In genomic region chr13:42991892-42992584, GRCh38 we compare ENCODE assay signal across 8 cellular contexts. TPM values are rescaled to one million over a fixed set of nuclear protein-coding genes. Genes with fewer than 3 reads are reported as not detected.
DNase-seq lines count a peak whose midpoint lies in the region; ATAC-seq and TF ChIP-seq lines count a peak whose summit lies in the region.

EPSTI1 (minus strand) TSS chr13:42992241; CDS start chr13:42992165, 76 bp downstream.

- peak within 1 kb of the TSS; percentile 98 for H2AFZ ChIP-seq in GM23338

- H3K4me2 ChIP-seq in GM23338 = peak within 1 kb of the TSS; percentile 82

- TF ChIP-seq CTCF in GM23338 (conservative IDR thresholded peaks at IDR 0.05; ENCODE audit: low read depth in 2 of 2) (no peak), endothelial cell (IDR thresholded peaks at IDR 0.05; ENCODE audit: unreplicated experiment) (no peak)

- peaks cover 21% of the 10 kb centered on the region for H3K27me3 Mint-ChIP-seq in GM23338 (ENCODE audit: insufficient read depth, low read depth, poor library complexity)
- H3K27me3 Mint-ChIP-seq in activated CD8-positive, alpha-beta memory T cell treated with anti-CD3 and anti-CD28 coated beads, Interleukin-2, amount 10 ng/mL, durations not matched to agents 7 days and 5 days = no peaks in the 10 kb centered on the region
- H3K27me3 Mint-ChIP-seq in endothelial cell (ENCODE audit: unreplicated experiment) = peaks cover 2% of the 10 kb centered on the region

- H3K4me3 Mint-ChIP-seq in GM23338 (peak within 1 kb of the TSS; percentile 78), endothelial cell (ENCODE audit: unreplicated experiment) (peak within 1 kb of the TSS; percentile 84)
- H3K4me3 Mint-ChIP-seq in activated CD8-positive, alpha-beta memory T cell treated with anti-CD3 and anti-CD28 coated beads, Interleukin-2, amount 10 ng/mL, durations not matched to agents 7 days and 5 days = peak within 1 kb of the TSS; percentile 97

- H3F3A ChIP-seq in GM23338 (replicated peaks; ENCODE audit: low read depth) = no peaks in the 10 kb centered on the region

- DNase-seq in GM03348 (ENCODE audit: low spot score) (peak; percentile 78), GM23338 (ENCODE audit: low spot score) (peak; percentile 73), M059J (ENCODE audit: low read depth) (peak; percentile 84), endothelial cell (ENCODE audit: low spot score) (peak; percentile 44), DMS153 treated with DMSO at 0.1 percent for 48 hours (lab: John Stamatoyannopoulos, UW; ENCODE audit: unreplicated experiment) (no peak)
- DNase-seq in activated CD8-positive, alpha-beta memory T cell treated with anti-CD3 and anti-CD28 coated beads, Interleukin-2, amount 10 ng/mL, durations not matched to agents 7 days and 5 days = peak; percentile 92
- DNase-seq in stimulated activated CD8-positive, alpha-beta memory T cell treated with anti-CD3 and anti-CD28 coated beads, Interleukin-4, amount 100 ng/mL, for 24 hours (ENCODE audit: low read depth) = peak; percentile 55

- ATAC-seq in GM23338 = peak; percentile 87
- peak; percentile 87 for ATAC-seq in activated CD8-positive, alpha-beta memory T cell treated with anti-CD3 and anti-CD28 coated beads, Interleukin-2, amount 10 ng/mL, durations not matched to agents 7 days and 5 days

- H3K9me3 Mint-ChIP-seq in GM23338 (no peaks in the 10 kb centered on the region), endothelial cell (ENCODE audit: unreplicated experiment) (no peaks in the 10 kb centered on the region)
- H3K9me3 Mint-ChIP-seq in activated CD8-positive, alpha-beta memory T cell treated with anti-CD3 and anti-CD28 coated beads, Interleukin-2, amount 10 ng/mL, durations not matched to agents 7 days and 5 days (ENCODE audit: low read depth) = no peaks in the 10 kb centered on the region

- H3K79me2 ChIP-seq in GM23338 (replicated peaks; ENCODE audit: insufficient read depth) = no peaks in the 10 kb centered on the region

- H3K27ac ChIP-seq in GM23338 (ENCODE audit: low read depth) = no peak within 1 kb of the TSS

- H3K4me1 ChIP-seq in GM23338 (ENCODE audit: insufficient read depth) = 0 out of 2 replicates have a peak, but pooled peaks cover 8% of the 10 kb centered on the region
- H3K4me1 ChIP-seq in mononuclear cell (ENCODE audit: insufficient read depth, low read length) = peaks cover 45% of the 10 kb centered on the region

- 0 out of 2 replicates have a peak, but pooled peaks cover under 1% of the 10 kb centered on the region for H3K9me2 ChIP-seq in GM23338 (ENCODE audit: insufficient read depth)

- H3K27ac Mint-ChIP-seq in GM23338 (no peak within 1 kb of the TSS), endothelial cell (ENCODE audit: unreplicated experiment) (no peak within 1 kb of the TSS)
- H3K27ac Mint-ChIP-seq in activated CD8-positive, alpha-beta memory T cell treated with anti-CD3 and anti-CD28 coated beads, Interleukin-2, amount 10 ng/mL, durations not matched to agents 7 days and 5 days = peak within 1 kb of the TSS; percentile 99

- no peaks in the 10 kb centered on the region for H3K36me3 Mint-ChIP-seq in GM23338 (ENCODE audit: low read depth)
- peaks cover 32% of the 10 kb centered on the region for H3K36me3 Mint-ChIP-seq in activated CD8-positive, alpha-beta memory T cell treated with anti-CD3 and anti-CD28 coated beads, Interleukin-2, amount 10 ng/mL, durations not matched to agents 7 days and 5 days
- H3K36me3 Mint-ChIP-seq in endothelial cell (ENCODE audit: low read depth, unreplicated experiment) = no peaks in the 10 kb centered on the region

- CTCF ChIA-PET in activated CD8-positive, alpha-beta memory T cell treated with anti-CD3 and anti-CD28 coated beads, Interleukin-2, amount 10 ng/mL, durations not matched to agents 7 days and 5 days (lab: Charles Lee) = interaction anchor here (0.9 to 3.2 kb wide), 8 partner anchors 20 to 95 kb away, joined by 3 to 15 read pairs (median 6); partner anchors contain the start of gene DNAJC15

- H3K27me3 ChIP-seq in GM23338 (ENCODE audit: insufficient read depth) = peaks cover 36% of the 10 kb centered on the region
- no peaks in the 10 kb centered on the region for H3K27me3 ChIP-seq in mononuclear cell (ENCODE audit: insufficient read depth, low read length)

- H3K4me1 Mint-ChIP-seq in GM23338 (peaks cover 6% of the 10 kb centered on the region; the same call in 2 of the 3 replicates), endothelial cell (ENCODE audit: unreplicated experiment) (no peaks in the 10 kb centered on the region)
- H3K4me1 Mint-ChIP-seq in activated CD8-positive, alpha-beta memory T cell treated with anti-CD3 and anti-CD28 coated beads, Interleukin-2, amount 10 ng/mL, durations not matched to agents 7 days and 5 days = peaks cover 56% of the 10 kb centered on the region

- no peaks in the 10 kb centered on the region for H3K9me3 ChIP-seq in mononuclear cell (ENCODE audit: low read depth, low read length)

- no peaks in the 10 kb centered on the region for H4K20me1 ChIP-seq in GM23338 (replicated peaks; ENCODE audit: insufficient read depth)

- H3K4me3 ChIP-seq in GM23338 (peak within 1 kb of the TSS; percentile 56), mononuclear cell (ENCODE audit: low read length) (peak within 1 kb of the TSS; percentile 87)

- no peaks in the 10 kb centered on the region for H3K36me3 ChIP-seq in GM23338 (ENCODE audit: insufficient read depth)

TF ChIP-seq in GM23338, 12 proteins besides CTCF, POLR2A, EP300 and RAD21 (continues in another document):
- TF ChIP-seq NANOG (IDR thresholded peaks at IDR 0.05; ENCODE audit: borderline replicate concordance) (no peak), ZNF331 (CRISPR knock-in tag; IDR thresholded peaks at IDR 0.05; ENCODE audit: low read depth) (no peak), ZNF114 (CRISPR knock-in tag; IDR thresholded peaks at IDR 0.05) (no peak), POLR2AphosphoS5 (IDR thresholded peaks at IDR 0.05; ENCODE audit: low read depth) (no peak), REST (IDR thresholded peaks at IDR 0.05; ENCODE audit: unreplicated experiment) (no peak)
- TF ChIP-seq, protein P1, sequence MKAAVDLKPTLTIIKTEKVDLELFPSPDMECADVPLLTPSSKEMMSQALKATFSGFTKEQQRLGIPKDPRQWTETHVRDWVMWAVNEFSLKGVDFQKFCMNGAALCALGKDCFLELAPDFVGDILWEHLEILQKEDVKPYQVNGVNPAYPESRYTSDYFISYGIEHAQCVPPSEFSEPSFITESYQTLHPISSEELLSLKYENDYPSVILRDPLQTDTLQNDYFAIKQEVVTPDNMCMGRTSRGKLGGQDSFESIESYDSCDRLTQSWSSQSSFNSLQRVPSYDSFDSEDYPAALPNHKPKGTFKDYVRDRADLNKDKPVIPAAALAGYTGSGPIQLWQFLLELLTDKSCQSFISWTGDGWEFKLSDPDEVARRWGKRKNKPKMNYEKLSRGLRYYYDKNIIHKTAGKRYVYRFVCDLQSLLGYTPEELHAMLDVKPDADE (IDR thresholded peaks at IDR 0.05) = no peak

RNA-seq across cellular contexts. Expression of gene EPSTI1, which starts in this region (rescaled TPM):
- 0.10 and 0.16 TPM in 2 replicates for total RNA-seq in GM23338 (2014; rRNA removed; shearing (Covaris generic))
- polyA plus RNA-seq in GM23338 (2016; fragmentation: Nextera tagmentation; extraction: Ambion mirVana) = 0.68 and 0.89 TPM in 2 replicates
- 45.6 and 73.9 TPM in 2 replicates for total RNA-seq in M059J (2014; rRNA removed; shearing (Covaris generic))
- total RNA-seq in activated CD8-positive, alpha-beta memory T cell treated with anti-CD3 and anti-CD28 coated beads, Interleukin-2, amount 10 ng/mL, durations not matched to agents 7 days and 5 days = 100 to 1,000 TPM in 1 of 2 experiments, 10 to 100 TPM in 1; 71.3 to 150 TPM
- total RNA-seq in endothelial cell (ENCODE audit: unreplicated experiment) (0.77 TPM), mononuclear cell (14.9 TPM)

Comparison
In these comparisons a context has a peak if more than half of its experiments do, and no peak if none do; other contexts are left out.
1. Peak in DNase-seq, ATAC-seq, H3K4me3 ChIP-seq and H3K4me2 ChIP-seq in GM23338; RNA of the gene not detected or under 1 TPM.
2. Peak in DNase-seq in endothelial cell; RNA of the gene not detected or under 1 TPM.